In the genomic region with DNA sequence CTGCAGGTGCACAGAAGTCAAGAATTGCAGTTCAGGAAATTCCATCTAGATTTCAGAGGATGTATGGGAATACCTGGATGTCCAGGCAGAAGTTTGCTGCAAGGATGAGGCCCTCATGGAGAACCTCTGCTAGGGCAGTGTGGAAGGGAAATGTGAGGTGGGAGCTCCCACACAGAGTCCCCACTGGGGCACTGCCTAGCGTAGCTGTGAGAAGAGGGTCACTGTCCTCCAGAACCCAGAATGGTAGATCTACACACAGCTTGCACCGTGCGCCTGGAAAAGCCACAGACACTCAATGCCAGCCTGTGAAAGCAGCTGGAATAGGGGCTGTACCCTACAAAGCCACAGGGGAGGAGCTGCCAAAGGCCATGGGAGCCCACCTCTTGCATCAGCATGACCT, we compare ENCODE assay signal across 27 cellular contexts.
"Had no signal": no experiment of that assay in that cellular context is flagged by ENCODE, and none has a peak within 500 bp of the region (broad histone marks: within the 10 kb centered on the region; RNA-seq: fewer than 3 reads in every experiment).

No MANE protein-coding gene starts in this region.

- H3K27me3 ChIP-seq: colonic mucosa, esophagus squamous epithelium, gastrocnemius medialis, heart right ventricle, left lung had no signal

- H3K4me1 ChIP-seq: colonic mucosa, esophagus squamous epithelium, gastrocnemius medialis, heart right ventricle, left lung, lower lobe of right lung had no signal

- H3K4me3 ChIP-seq: colonic mucosa, esophagus squamous epithelium, gastrocnemius medialis, heart right ventricle, left lung, lower lobe of right lung had no signal

- H3K27ac Mint-ChIP-seq: dendritic cell treated with granulocyte-macrophage colony-stimulating factor and Interleukin-4, amounts not matched to agents 40 ng/mL and 50 ng/mL, for 4 days; effector memory CD8-positive, alpha-beta T cell; endodermal cell; naive thymus-derived CD4-positive, alpha-beta T cell had no signal

- H3K9me3 ChIP-seq: colonic mucosa, esophagus squamous epithelium, gastrocnemius medialis, lower lobe of right lung had no signal

- ATAC-seq: effector memory CD8-positive, alpha-beta T cell; esophagus mucosa; gastrocnemius medialis; heart right ventricle; left cardiac atrium; left lung; left ventricle myocardium superior; lower lobe of right lung; naive thymus-derived CD4-positive, alpha-beta T cell had no signal

- H3K4me3 Mint-ChIP-seq: dendritic cell treated with granulocyte-macrophage colony-stimulating factor and Interleukin-4, amounts not matched to agents 40 ng/mL and 50 ng/mL, for 4 days; effector memory CD8-positive, alpha-beta T cell; endodermal cell; naive thymus-derived CD4-positive, alpha-beta T cell had no signal

- DNase-seq: colonic mucosa; cortex of kidney; effector CD8-positive, alpha-beta T cell; effector memory CD8-positive, alpha-beta T cell; endodermal cell; erythroblast; esophagus squamous epithelium; foreskin fibroblast; foreskin melanocyte; gastrocnemius medialis; glutamatergic neuron; head of caudate nucleus; heart right ventricle; hippocampal formation; left cardiac atrium; left lung; left ventricle myocardium superior; lower lobe of right lung; mesenchymal stem cell; midbrain; naive thymus-derived CD4-positive, alpha-beta T cell had no signal

- H3K27me3 Mint-ChIP-seq: dendritic cell treated with granulocyte-macrophage colony-stimulating factor and Interleukin-4, amounts not matched to agents 40 ng/mL and 50 ng/mL, for 4 days; effector memory CD8-positive, alpha-beta T cell; naive thymus-derived CD4-positive, alpha-beta T cell had no signal

- FAIRE-seq: endometrium, islet of Langerhans, keratinocyte had no signal

- H3K36me3 ChIP-seq: colonic mucosa, esophagus squamous epithelium, gastrocnemius medialis, heart right ventricle, left lung, lower lobe of right lung had no signal

- H3K4me1 Mint-ChIP-seq: endodermal cell; naive thymus-derived CD4-positive, alpha-beta T cell had no signal

- H3K27ac ChIP-seq: colonic mucosa, epithelial cell of prostate, esophagus squamous epithelium, gastrocnemius medialis, heart right ventricle, left lung, lower lobe of right lung had no signal

- H3K36me3 Mint-ChIP-seq: naive thymus-derived CD4-positive, alpha-beta T cell had no signal
